ENCODE assay signal across 21 cellular contexts in the genomic region with DNA sequence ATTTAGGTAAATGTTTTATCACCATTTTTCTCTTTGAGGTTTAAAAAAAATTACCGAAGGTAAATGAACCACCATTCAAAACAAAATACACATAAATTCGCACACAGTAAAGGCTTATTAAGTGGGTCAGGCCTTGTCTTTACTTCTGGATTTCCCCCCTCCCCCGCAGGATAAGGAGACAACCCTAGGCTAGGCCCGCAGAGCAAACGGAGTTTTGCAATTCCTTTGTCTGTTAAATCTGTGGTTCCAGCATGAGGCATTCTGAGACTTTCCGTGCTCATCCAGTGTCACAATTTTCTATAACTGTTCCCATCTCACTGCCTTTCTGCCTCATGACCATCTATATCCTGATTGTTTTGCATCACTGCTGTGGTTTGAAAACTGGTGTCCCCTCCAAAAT.
"Had no signal": no experiment of that assay in that cellular context is flagged by ENCODE, and none has a peak within 500 bp of the region (broad histone marks: within the 10 kb centered on the region; RNA-seq: fewer than 3 reads in every experiment).

No MANE protein-coding gene starts in this region.

- DNase-seq: cortex of kidney; dorsolateral prefrontal cortex; effector CD8-positive, alpha-beta T cell; gastrocnemius medialis; heart right ventricle; kidney glomerular epithelial cell; mammary epithelial cell; mucosa of descending colon; naive thymus-derived CD8-positive, alpha-beta T cell; ovary; right cardiac atrium; small intestine; stimulated activated CD4-positive, alpha-beta T cell treated with anti-CD3 and anti-CD28 coated beads, Interleukin-12 subunit alpha, Interleukin-12 subunit beta, amount 100 ng/mL, for 4 hours; stimulated activated naive CD4-positive, alpha-beta T cell; stomach; substantia nigra; transverse colon had no signal

- ATAC-seq: esophagus mucosa; gastrocnemius medialis; heart right ventricle; mucosa of descending colon; naive thymus-derived CD8-positive, alpha-beta T cell; right cardiac atrium had no signal

- H3K4me3 Mint-ChIP-seq: naive thymus-derived CD8-positive, alpha-beta T cell had no signal

- H3K4me1 Mint-ChIP-seq: naive thymus-derived CD8-positive, alpha-beta T cell had no signal

- H3K36me3 ChIP-seq: gastrocnemius medialis, heart right ventricle, ovary, stomach, thoracic aorta, transverse colon had no signal

- H3K9me3 Mint-ChIP-seq: naive thymus-derived CD8-positive, alpha-beta T cell had no signal

- H3K4me1 ChIP-seq: gastrocnemius medialis, heart right ventricle, stomach, transverse colon had no signal

- H3K27ac ChIP-seq: dorsolateral prefrontal cortex, gastrocnemius medialis, heart right ventricle, ovary, stomach, thoracic aorta, transverse colon had no signal

- H3K27me3 Mint-ChIP-seq: progenitor cell of endocrine pancreas had no signal

- H3K9me3 ChIP-seq: gastrocnemius medialis, heart right ventricle, mucosa of descending colon, ovary, stomach, thoracic aorta, transverse colon had no signal

- H3K27ac Mint-ChIP-seq: progenitor cell of endocrine pancreas had no signal

- H3K4me3 ChIP-seq: dorsolateral prefrontal cortex, gastrocnemius medialis, heart right ventricle, mucosa of descending colon, ovary, stomach, thoracic aorta, transverse colon had no signal

- FAIRE-seq: endometrium, small intestine had no signal

- H3K27me3 ChIP-seq: gastrocnemius medialis, heart right ventricle, ovary, stomach, transverse colon had no signal

- H3K36me3 Mint-ChIP-seq: naive thymus-derived CD8-positive, alpha-beta T cell had no signal
